In the genomic region with DNA sequence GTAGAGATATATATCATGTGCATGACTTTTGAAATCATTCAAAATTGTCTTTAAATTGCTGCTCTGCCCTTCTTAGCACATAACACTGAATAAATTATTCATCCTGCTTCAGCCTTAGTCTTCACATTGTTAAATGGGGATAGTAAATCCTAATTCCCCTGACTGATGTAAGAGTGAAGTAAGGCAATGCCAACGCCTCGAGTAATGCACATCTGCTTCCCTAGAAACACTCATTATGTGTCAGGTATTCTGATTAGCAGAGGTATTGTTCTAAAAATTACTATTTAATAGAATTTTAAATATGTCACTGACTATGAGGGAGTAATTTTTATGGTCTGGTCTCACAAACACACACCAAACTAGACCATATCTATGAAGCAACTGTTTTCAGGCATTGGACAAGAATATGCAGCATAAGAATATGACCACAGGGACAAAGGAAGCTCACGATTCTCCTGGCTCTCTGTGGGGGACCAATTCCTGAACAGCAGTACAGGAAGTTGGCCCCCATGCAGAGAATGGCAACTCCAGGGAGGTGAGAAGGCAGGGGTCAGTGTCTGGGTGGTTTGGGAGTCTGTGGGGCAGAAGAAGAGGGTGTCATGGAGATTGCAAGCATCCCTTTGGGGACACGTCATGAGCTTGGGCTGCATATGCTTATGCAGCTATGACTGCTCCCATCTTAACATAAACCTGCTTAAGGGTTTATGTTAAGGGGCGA, we compare ENCODE assay signal across 18 cellular contexts.
DNase-seq lines count a peak whose midpoint lies in the region; ATAC-seq, FAIRE-seq and TF ChIP-seq lines count a peak whose summit lies in the region.
"Had no signal": no experiment of that assay in that cellular context is flagged by ENCODE, and none has a peak within 500 bp of the region (broad histone marks: within the 10 kb centered on the region; RNA-seq: fewer than 3 reads in every experiment).

No MANE protein-coding gene starts in this region.

- peak overlapping the region; percentile 59 for H3K27ac Mint-ChIP-seq in Calu3 (ENCODE audit: unreplicated experiment)
- H3K27ac Mint-ChIP-seq: B cell; CD4-positive, alpha-beta T cell had no signal

- FAIRE-seq in bronchial epithelial cell (lab: Jason Lieb, UNC): no peak
- FAIRE-seq: D721Med, GM12892 had no signal

- H3K27me3 Mint-ChIP-seq in Calu3 (ENCODE audit: unreplicated experiment): no peaks in the 10 kb centered on the region

- ATAC-seq in HG03342 (IDR thresholded peaks at IDR 0.05; ENCODE audit: unreplicated experiment): no peak
- ATAC-seq in GM19023 (IDR thresholded peaks at IDR 0.05; ENCODE audit: unreplicated experiment): no peak
- ATAC-seq: HCT116 had no signal

- peaks cover 22% of the 10 kb centered on the region for H3K4me1 Mint-ChIP-seq in Calu3 (ENCODE audit: low read depth, unreplicated experiment)
- H3K4me1 Mint-ChIP-seq: B cell had no signal

- H3K4me3 Mint-ChIP-seq in Calu3 (ENCODE audit: low read depth, unreplicated experiment): no peak overlapping the region
- H3K4me3 Mint-ChIP-seq: B cell; CD4-positive, alpha-beta T cell had no signal

- intact Hi-C loops in Calu3 (cut with micrococcal nuclease; ENCODE audit: unreplicated experiment): no loop called here

- peaks cover 7% of the 10 kb centered on the region for H3K36me3 Mint-ChIP-seq in Calu3 (ENCODE audit: insufficient read depth, unreplicated experiment)

- H3K36me3 ChIP-seq in HEK293 (ENCODE audit: control insufficient read depth in 2 of 2, insufficient read depth in 1 of 2, low read length in 2 of 2) (no peaks in the 10 kb centered on the region), bronchial epithelial cell (ENCODE audit: control insufficient read depth, insufficient read depth, low read length) (no peaks in the 10 kb centered on the region)

- H3K27me3 ChIP-seq in bronchial epithelial cell (ENCODE audit: control insufficient read depth, insufficient read depth, low read length): no peaks in the 10 kb centered on the region

- no peak for DNase-seq in Calu3
- peak; percentile 51 for DNase-seq in bronchial epithelial cell (ENCODE audit: low read depth)
- DNase-seq in kidney tubule cell (ENCODE audit: low spot score): peak; percentile 72
- DNase-seq in activated CD8-positive, alpha-beta memory T cell treated with anti-CD3 and anti-CD28 coated beads for 24 hours: no peak
- DNase-seq in SW 1271 (lab: John Stamatoyannopoulos, UW): no peak
- DNase-seq: ACHN; C1 segment of cervical spinal cord; CD4-positive, alpha-beta T cell; DMS153; DMS79 treated with DMSO at 0.1 percent for 48 hours; GDM1 had no signal

- TF ChIP-seq CTCF in Calu3 (IDR thresholded peaks at IDR 0.05; ENCODE audit: unreplicated experiment) (no peak), HEK293 (tag by site-specific recombination; IDR thresholded peaks at IDR 0.05) (no peak), bronchial epithelial cell (IDR thresholded peaks at IDR 0.05; ENCODE audit: insufficient read depth, low read length, severe bottlenecking) (no peak)

- BruUV-seq in Calu3 (replicated peaks; lab: Mats Ljungman, UMichigan): no TSS peak

- no peak overlapping the region for H3K27ac ChIP-seq in HEK293 (ENCODE audit: extremely low read depth, low read depth, low read length)

- H3K9me3 ChIP-seq in HEK293 (ENCODE audit: control insufficient read depth, insufficient read depth, low read depth, low read length): no peaks in the 10 kb centered on the region

- H3K4me3 ChIP-seq in HEK293 (ENCODE audit: low read depth, low read length): no peak overlapping the region
- H3K4me3 ChIP-seq in bronchial epithelial cell (ENCODE audit: low read depth, low read length): no peak overlapping the region

- POLR2A ChIA-PET in HEK293 (lab: Yijun Ruan, JAX): no interaction called here

- CTCF ChIA-PET in Calu3 (lab: Charles Lee): no interaction called here
- CTCF ChIA-PET in HEK293 (lab: Yijun Ruan, JAX): interaction anchor here (0.6 kb wide), 1 partner anchor 18 kb away, joined by 3 read pairs; no protein-coding TSS in a partner anchor

- peaks cover 3% of the 10 kb centered on the region for H3K9me3 Mint-ChIP-seq in Calu3 (ENCODE audit: low read depth, unreplicated experiment)
- H3K9me3 Mint-ChIP-seq: CD4-positive, alpha-beta T cell had no signal

- no peaks in the 10 kb centered on the region for H3K4me1 ChIP-seq in HEK293 (ENCODE audit: control insufficient read depth, insufficient read depth, low read length)

TF ChIP-seq in HEK293, 187 proteins besides CTCF, POLR2A, EP300 and RAD21:
- no peak for TF ChIP-seq ZNF670 (tag by site-specific recombination; IDR thresholded peaks at IDR 0.05; ENCODE audit: low read depth)
- TF ChIP-seq ZNF610 (tag by site-specific recombination; IDR thresholded peaks at IDR 0.05; ENCODE audit: borderline replicate concordance): no peak
- TF ChIP-seq, protein P1, sequence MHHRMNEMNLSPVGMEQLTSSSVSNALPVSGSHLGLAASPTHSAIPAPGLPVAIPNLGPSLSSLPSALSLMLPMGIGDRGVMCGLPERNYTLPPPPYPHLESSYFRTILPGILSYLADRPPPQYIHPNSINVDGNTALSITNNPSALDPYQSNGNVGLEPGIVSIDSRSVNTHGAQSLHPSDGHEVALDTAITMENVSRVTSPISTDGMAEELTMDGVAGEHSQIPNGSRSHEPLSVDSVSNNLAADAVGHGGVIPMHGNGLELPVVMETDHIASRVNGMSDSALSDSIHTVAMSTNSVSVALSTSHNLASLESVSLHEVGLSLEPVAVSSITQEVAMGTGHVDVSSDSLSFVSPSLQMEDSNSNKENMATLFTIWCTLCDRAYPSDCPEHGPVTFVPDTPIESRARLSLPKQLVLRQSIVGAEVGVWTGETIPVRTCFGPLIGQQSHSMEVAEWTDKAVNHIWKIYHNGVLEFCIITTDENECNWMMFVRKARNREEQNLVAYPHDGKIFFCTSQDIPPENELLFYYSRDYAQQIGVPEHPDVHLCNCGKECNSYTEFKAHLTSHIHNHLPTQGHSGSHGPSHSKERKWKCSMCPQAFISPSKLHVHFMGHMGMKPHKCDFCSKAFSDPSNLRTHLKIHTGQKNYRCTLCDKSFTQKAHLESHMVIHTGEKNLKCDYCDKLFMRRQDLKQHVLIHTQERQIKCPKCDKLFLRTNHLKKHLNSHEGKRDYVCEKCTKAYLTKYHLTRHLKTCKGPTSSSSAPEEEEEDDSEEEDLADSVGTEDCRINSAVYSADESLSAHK (tag by site-specific recombination; IDR thresholded peaks at IDR 0.05): no peak
- TF ChIP-seq ZBTB21 (tag by site-specific recombination; IDR thresholded peaks at IDR 0.05): no peak
- TF ChIP-seq ZNF837 (tag by site-specific recombination; IDR thresholded peaks at IDR 0.05): no peak
- TF ChIP-seq ZNF112 (tag by site-specific recombination; IDR thresholded peaks at IDR 0.05): no peak
- TF ChIP-seq, protein P2, sequence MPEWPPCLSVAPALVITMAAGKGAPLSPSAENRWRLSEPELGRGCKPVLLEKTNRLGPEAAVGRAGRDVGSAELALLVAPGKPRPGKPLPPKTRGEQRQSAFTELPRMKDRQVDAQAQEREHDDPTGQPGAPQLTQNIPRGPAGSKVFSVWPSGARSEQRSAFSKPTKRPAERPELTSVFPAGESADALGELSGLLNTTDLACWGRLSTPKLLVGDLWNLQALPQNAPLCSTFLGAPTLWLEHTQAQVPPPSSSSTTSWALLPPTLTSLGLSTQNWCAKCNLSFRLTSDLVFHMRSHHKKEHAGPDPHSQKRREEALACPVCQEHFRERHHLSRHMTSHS (tag by site-specific recombination; IDR thresholded peaks at IDR 0.05): no peak
- TF ChIP-seq GLIS1 (tag by site-specific recombination; IDR thresholded peaks at IDR 0.05): peak; percentile 93
- no peak for TF ChIP-seq ZEB2 (tag by site-specific recombination; IDR thresholded peaks at IDR 0.05)

Comparison
In these comparisons a context has a peak if more than half of its experiments do, and no peak if none do; other contexts are left out.
1. DNase-seq: peak in bronchial epithelial cell (single experiment) and kidney tubule cell (single experiment); none in Calu3 (single experiment), activated CD8-positive, alpha-beta memory T cell treated with anti-CD3 and anti-CD28 coated beads for 24 hours (single experiment) and SW 1271 (0 of 2).